ENCODE assay signal across 10 cellular contexts in genomic region chr11:69639843-69640242, GRCh38. TPM values are rescaled to one million over a fixed set of nuclear protein-coding genes. Genes with fewer than 3 reads are reported as not detected.
DNase-seq lines count a peak whose midpoint lies in the region; ATAC-seq and TF ChIP-seq lines count a peak whose summit lies in the region.
"Had no signal": no experiment of that assay in that cellular context is flagged by ENCODE, and none has a peak within 500 bp of the region (broad histone marks: within the 10 kb centered on the region; RNA-seq: fewer than 3 reads in every experiment).

No MANE protein-coding gene starts in this region.

- DNase-seq in activated T-cell treated with anti-CD3 and anti-CD28 coated beads, Interleukin-2, amount 50 U/mL, for 4 hours, result no peak
- DNase-seq in activated T-cell treated with anti-CD3 and anti-CD28 coated beads, Interleukin-2, amount 50 U/mL, for 1 hour, result no peak
- DNase-seq in kidney epithelial cell (ENCODE audit: low read depth), result no peak
- no peak for DNase-seq in stomach
- DNase-seq in CD1c-positive myeloid dendritic cell (ENCODE audit: extremely low spot score), result no peak
- DNase-seq in stimulated activated naive CD8-positive, alpha-beta T cell treated with anti-CD3 and anti-CD28 coated beads, Interleukin-15, amount 100 ng/mL, for 72 hours, result no peak
- DNase-seq: activated naive CD4-positive, alpha-beta T cell treated with anti-CD3 and anti-CD28 coated beads, Interleukin-2, amount 50 U/mL, for 16 hours; NCI-H146 had no signal

- peaks cover 47% of the 10 kb centered on the region for H3K27me3 Mint-ChIP-seq in activated T-cell treated with anti-CD3 and anti-CD28 coated beads, Interleukin-2, amount 50 U/mL, for 4 hours (ENCODE audit: low read depth)
- peaks cover 59% of the 10 kb centered on the region for H3K27me3 Mint-ChIP-seq in brain
- H3K27me3 Mint-ChIP-seq in stimulated activated naive CD8-positive, alpha-beta T cell treated with anti-CD3 and anti-CD28 coated beads, Interleukin-15, amount 100 ng/mL, for 72 hours, result peaks cover 75% of the 10 kb centered on the region

- 5 to 14% (median 9%) methylated on average over 9 of the region's 9 CpGs for WGBS in stomach, 5 donors

- H3K4me3 ChIP-seq in kidney epithelial cell (ENCODE audit: low read depth, low read length) (peak overlapping the region; percentile 70), stomach (peak overlapping the region; percentile 73 to 89 (median 87))

- intact Hi-C loops in stomach (cut with DNase I; ENCODE audit: low total_unique reads), result loop anchor here (10.0 kb wide), 1 partner anchor 355 kb away; no protein-coding TSS in a partner anchor

- peaks cover 31% of the 10 kb centered on the region for H3K4me1 Mint-ChIP-seq in activated T-cell treated with anti-CD3 and anti-CD28 coated beads, Interleukin-2, amount 50 U/mL, for 4 hours (ENCODE audit: low read depth)
- peaks cover 45% of the 10 kb centered on the region for H3K4me1 Mint-ChIP-seq in brain
- H3K4me1 Mint-ChIP-seq in stimulated activated naive CD8-positive, alpha-beta T cell treated with anti-CD3 and anti-CD28 coated beads, Interleukin-15, amount 100 ng/mL, for 72 hours, result peaks cover 48% of the 10 kb centered on the region

- peak overlapping the region in 3 of 5 experiments; percentile 82 to 98 (median 98) for H3K27ac Mint-ChIP-seq in brain
- H3K27ac Mint-ChIP-seq in stimulated activated naive CD8-positive, alpha-beta T cell treated with anti-CD3 and anti-CD28 coated beads, Interleukin-15, amount 100 ng/mL, for 72 hours, result no peak overlapping the region

- no peak for ATAC-seq in activated T-cell treated with anti-CD3 and anti-CD28 coated beads, Interleukin-2, amount 50 U/mL, for 4 hours
- ATAC-seq in HG03139 (IDR thresholded peaks at IDR 0.05; ENCODE audit: unreplicated experiment), result no peak
- ATAC-seq in stimulated activated naive CD8-positive, alpha-beta T cell treated with anti-CD3 and anti-CD28 coated beads, Interleukin-15, amount 100 ng/mL, for 72 hours, result no peak

- H3K27ac ChIP-seq in stomach, result peak overlapping the region in 2 of 5 donors; percentile 73 to 86

- H3K36me3 ChIP-seq in kidney epithelial cell (ENCODE audit: control insufficient read depth, insufficient read depth, low read length) (peaks cover 4% of the 10 kb centered on the region), stomach (peaks cover 0 to 9% (median 2%) of the 10 kb centered on the region in 4 donors)

- H3K4me3 Mint-ChIP-seq in activated T-cell treated with anti-CD3 and anti-CD28 coated beads, Interleukin-2, amount 50 U/mL, for 4 hours, result peak overlapping the region; percentile 64
- H3K4me3 Mint-ChIP-seq in brain, result peak overlapping the region; percentile 80 to 99 (median 89)
- peak overlapping the region in 1 of 2 donors; percentile 66 for H3K4me3 Mint-ChIP-seq in stimulated activated naive CD8-positive, alpha-beta T cell treated with anti-CD3 and anti-CD28 coated beads, Interleukin-15, amount 100 ng/mL, for 72 hours

- no peaks in the 10 kb centered on the region for H3K9me3 ChIP-seq in stomach

- TF ChIP-seq POLR2A in stomach (IDR thresholded peaks at IDR 0.05), result no peak

- H3K4me1 ChIP-seq in stomach, result peaks cover 80 to 91% (median 86%) of the 10 kb centered on the region in 4 donors

- TF ChIP-seq EP300 in stomach (IDR thresholded peaks at IDR 0.05), result no peak

- H3K9me3 Mint-ChIP-seq in activated T-cell treated with anti-CD3 and anti-CD28 coated beads, Interleukin-2, amount 50 U/mL, for 4 hours, result no peaks in the 10 kb centered on the region
- H3K9me3 Mint-ChIP-seq in brain, result peaks cover 0 to 3% (median 0%) of the 10 kb centered on the region in 5 experiments
- no peaks in the 10 kb centered on the region for H3K9me3 Mint-ChIP-seq in stimulated activated naive CD8-positive, alpha-beta T cell treated with anti-CD3 and anti-CD28 coated beads, Interleukin-15, amount 100 ng/mL, for 72 hours

- H3K36me3 Mint-ChIP-seq in activated T-cell treated with anti-CD3 and anti-CD28 coated beads, Interleukin-2, amount 50 U/mL, for 4 hours (ENCODE audit: insufficient read depth), result no peaks in the 10 kb centered on the region
- H3K36me3 Mint-ChIP-seq in brain, result no peaks in the 10 kb centered on the region

- H3K27me3 ChIP-seq in kidney epithelial cell (ENCODE audit: control insufficient read depth, insufficient read depth, low read length), result peaks cover 4% of the 10 kb centered on the region
- peaks cover 8 to 99% (median 54%) of the 10 kb centered on the region in 3 donors for H3K27me3 ChIP-seq in stomach

- no peak for TF ChIP-seq CTCF in brain (conservative IDR thresholded peaks at IDR 0.05)
- TF ChIP-seq CTCF in kidney epithelial cell (IDR thresholded peaks at IDR 0.05; ENCODE audit: insufficient read depth, low read length, poor library complexity, severe bottlenecking), result no peak
- no peak for TF ChIP-seq CTCF in stomach (IDR thresholded peaks at IDR 0.05)

RNA-seq across cellular contexts. Expression of gene CCND1, which starts 1.1 kb away (rescaled TPM):
- total RNA-seq in activated T-cell treated with anti-CD3 and anti-CD28 coated beads, Interleukin-2, amount 50 U/mL, for 4 hours, result 10 to 100 TPM; 26.1 to 31.9 (median 28.1) TPM
- 8.4 TPM for polyA plus RNA-seq in brain (ENCODE audit: insufficient read depth, low read depth, low replicate concordance)
- total RNA-seq in kidney epithelial cell, result 378 and 432 TPM in 2 replicates
- 100 to 1,000 TPM in 3 of 5 donors, 10 to 100 TPM in 2; 24.1 to 293 (median 141) TPM for total RNA-seq in stomach
- 10 to 100 TPM; 17.6 to 44.6 (median 33.7) TPM for polyA plus RNA-seq in stomach

RNA-seq across cellular contexts. Expression of gene LTO1, which starts 35.3 kb away (rescaled TPM):
- total RNA-seq in activated T-cell treated with anti-CD3 and anti-CD28 coated beads, Interleukin-2, amount 50 U/mL, for 4 hours, result 10 to 100 TPM; 22.2 to 24.5 (median 22.8) TPM
- polyA plus RNA-seq in brain (ENCODE audit: insufficient read depth, low read depth, low replicate concordance) (11.6 TPM), stomach (10 to 100 TPM; 14.2 to 23.1 (median 22.6) TPM)
- total RNA-seq in kidney epithelial cell (12.6 and 18.6 TPM in 2 replicates), stomach (100 to 1,000 TPM in 1 of 5 donors, 10 to 100 TPM in 3, 1 to 10 TPM in 1; 2.3 to 107 (median 37.6) TPM)

Comparison
In these comparisons a context has a peak if more than half of its experiments do, and no peak if none do; other contexts are left out.
1. H3K27ac Mint-ChIP-seq: peak in brain (3 of 5); none in stimulated activated naive CD8-positive, alpha-beta T cell treated with anti-CD3 and anti-CD28 coated beads, Interleukin-15, amount 100 ng/mL, for 72 hours (0 of 2).